In the genomic region with DNA sequence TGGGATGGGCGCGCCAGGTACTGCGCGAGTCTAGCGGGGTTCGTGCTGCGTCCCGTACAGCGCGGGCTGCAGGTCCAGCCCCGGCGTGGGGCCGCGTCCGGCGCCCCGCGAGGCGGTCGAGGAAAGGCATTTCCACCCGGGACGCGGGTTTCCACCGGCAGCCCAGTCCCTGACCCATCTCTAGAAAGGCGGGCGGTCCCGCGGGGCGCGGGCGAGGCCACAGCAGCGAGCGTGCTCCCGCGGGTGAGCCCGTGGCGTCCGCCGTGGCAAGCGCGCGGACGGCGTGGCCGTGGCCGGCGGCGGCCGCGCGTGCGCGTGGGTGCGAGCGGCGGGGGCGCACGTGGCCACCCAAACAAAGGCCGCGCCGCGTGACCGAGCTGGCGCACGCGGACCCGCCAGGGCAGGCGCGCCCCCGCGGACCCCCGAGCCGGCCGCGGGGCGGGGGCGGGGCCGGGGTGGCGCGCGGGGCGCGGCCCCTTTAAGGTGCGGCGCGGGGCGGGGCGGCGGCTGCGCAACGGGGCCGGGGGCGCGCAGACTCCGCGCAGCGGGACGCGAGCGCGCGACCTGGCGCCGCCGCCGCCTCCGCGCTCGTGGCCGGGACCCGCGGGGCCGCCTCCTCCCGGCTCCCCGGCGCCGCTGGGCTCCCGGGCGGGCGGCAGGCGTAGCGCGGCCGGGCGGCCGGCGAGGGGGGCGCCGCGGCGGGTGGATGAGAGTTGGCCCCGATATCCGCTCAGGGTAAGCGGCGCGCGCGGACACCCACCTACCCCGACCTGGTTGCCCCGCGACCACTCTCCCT, we compare ENCODE assay signal across 7 cellular contexts. TPM values are rescaled to one million over a fixed set of nuclear protein-coding genes. Genes with fewer than 3 reads are reported as not detected.
DNase-seq lines count a peak whose midpoint lies in the region; ATAC-seq and TF ChIP-seq lines count a peak whose summit lies in the region.

No MANE protein-coding gene starts in this region.

- peaks cover 57% of the 10 kb centered on the region for H3K4me1 Mint-ChIP-seq in activated B cell treated with CpG ODN at 0.5 μM for 24 hours
- peaks cover 52% of the 10 kb centered on the region for H3K4me1 Mint-ChIP-seq in central memory CD8-positive, alpha-beta T cell

- H3K9me3 Mint-ChIP-seq in activated B cell treated with CpG ODN at 0.5 μM for 24 hours: peaks cover 3% of the 10 kb centered on the region
- H3K9me3 Mint-ChIP-seq in central memory CD8-positive, alpha-beta T cell: no peaks in the 10 kb centered on the region

- POLR2A ChIA-PET in activated B cell treated with CpG ODN at 0.5 μM for 24 hours (lab: Charles Lee): interaction anchor here (0.6 to 5.3 kb wide), 6 partner anchors 12 to 192 kb away, joined by 3 to 44 read pairs (median 3); no protein-coding TSS in a partner anchor

- peak overlapping the region; percentile 83 for H3K4me3 Mint-ChIP-seq in activated B cell treated with CpG ODN at 0.5 μM for 24 hours
- peak overlapping the region; percentile 80 for H3K4me3 Mint-ChIP-seq in central memory CD8-positive, alpha-beta T cell

- peak overlapping the region; percentile 82 for H3K27ac Mint-ChIP-seq in activated B cell treated with CpG ODN at 0.5 μM for 24 hours
- H3K27ac Mint-ChIP-seq in central memory CD8-positive, alpha-beta T cell (ENCODE audit: low read depth): peak overlapping the region; percentile 71

- no peak for TF ChIP-seq CTCF in activated B cell treated with CpG ODN at 0.5 μM for 24 hours (IDR thresholded peaks at IDR 0.05)

- peaks cover under 1% of the 10 kb centered on the region for H3K36me3 Mint-ChIP-seq in activated B cell treated with CpG ODN at 0.5 μM for 24 hours (ENCODE audit: low read depth)
- peaks cover 9% of the 10 kb centered on the region for H3K36me3 Mint-ChIP-seq in central memory CD8-positive, alpha-beta T cell (ENCODE audit: insufficient read depth)

- ATAC-seq in GM18498 (IDR thresholded peaks at IDR 0.05; ENCODE audit: unreplicated experiment): peak; percentile 64
- ATAC-seq in activated B cell treated with CpG ODN at 0.5 μM for 24 hours (ENCODE audit: low read depth): peak; percentile 76
- peak; percentile 69 for ATAC-seq in central memory CD8-positive, alpha-beta T cell (replicated peaks; ENCODE audit: extremely low read depth, poor library complexity, severe bottlenecking)
- peak; percentile 47 for ATAC-seq in left lobe of liver
- ATAC-seq in GM18873 (IDR thresholded peaks at IDR 0.05; ENCODE audit: low FRiP score, unreplicated experiment): no peak

- H3K27me3 Mint-ChIP-seq in activated B cell treated with CpG ODN at 0.5 μM for 24 hours: no peaks in the 10 kb centered on the region
- no peaks in the 10 kb centered on the region for H3K27me3 Mint-ChIP-seq in central memory CD8-positive, alpha-beta T cell

- peak; percentile 74 for DNase-seq in HuH-7 (ENCODE audit: low spot score)
- peak; percentile 71 for DNase-seq in activated B cell treated with CpG ODN at 0.5 μM for 24 hours
- peak; percentile 34 to 43 for DNase-seq in central memory CD8-positive, alpha-beta T cell (ENCODE audit: low spot score in 2 of 2)
- DNase-seq in left lobe of liver (ENCODE audit: low spot score): no peak
- peak; percentile 43 for DNase-seq in stimulated activated CD8-positive, alpha-beta memory T cell treated with anti-CD3 and anti-CD28 coated beads, Interleukin-12 subunit alpha, Interleukin-12 subunit beta, amount 100 ng/mL, for 1 hour (ENCODE audit: low read depth)

- intact Hi-C loops in activated B cell treated with CpG ODN at 0.5 μM for 24 hours (cut with micrococcal nuclease): loop anchor here (1.0 to 5.0 kb wide), 2 partner anchors 17 to 36 kb away; no protein-coding TSS in a partner anchor

- CTCF ChIA-PET in activated B cell treated with CpG ODN at 0.5 μM for 24 hours (lab: Charles Lee): no interaction called here

RNA-seq across cellular contexts. Expression of gene CELSR1, which starts 39.3 kb away (rescaled TPM):
- 9.0 and 12.3 TPM in 2 replicates for total RNA-seq in activated B cell treated with CpG ODN at 0.5 μM for 24 hours
- 8.4 TPM for total RNA-seq in left lobe of liver

RNA-seq across cellular contexts. Expression of gene GRAMD4, which starts 43.4 kb away (rescaled TPM):
- total RNA-seq in activated B cell treated with CpG ODN at 0.5 μM for 24 hours: 39.3 and 45.6 TPM in 2 replicates
- total RNA-seq in left lobe of liver: 42.5 TPM
